In the genomic region with DNA sequence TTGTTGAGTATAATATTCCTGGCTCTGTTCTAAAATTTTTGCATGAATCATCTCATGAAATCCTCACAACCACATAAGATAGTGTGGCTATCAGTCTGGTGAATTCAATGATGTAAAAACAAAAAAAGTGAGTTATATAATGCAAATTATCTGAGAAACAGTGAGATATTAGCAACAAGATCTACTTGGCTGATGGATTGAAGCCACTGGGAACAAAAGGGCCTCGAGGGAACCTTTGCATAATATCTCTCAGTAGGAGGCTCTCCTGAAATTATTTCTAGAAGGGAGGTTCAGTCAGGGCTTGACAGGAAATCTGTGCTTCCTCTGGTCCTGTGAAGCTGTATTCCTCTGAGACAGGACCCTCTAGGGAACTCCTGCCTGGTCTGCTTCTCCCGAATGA, we compare ENCODE assay signal across 20 cellular contexts. TPM values are rescaled to one million over a fixed set of nuclear protein-coding genes. Genes with fewer than 3 reads are reported as not detected.
A peak's percentile ranks its signal among the peaks of the same experiment; 100 is the strongest.
DNase-seq lines count a peak whose midpoint lies in the region; ATAC-seq lines count a peak whose summit lies in the region.
"Had no signal": no experiment of that assay in that cellular context is flagged by ENCODE, and none has a peak within 500 bp of the region (broad histone marks: within the 10 kb centered on the region; RNA-seq: fewer than 3 reads in every experiment).

No MANE protein-coding gene starts in this region.

- no peak for DNase-seq in adipocyte (ENCODE audit: low read depth)
- peak; percentile 19 for DNase-seq in dermis blood vessel endothelial cell
- no peak for DNase-seq in right cardiac atrium
- no peak for DNase-seq in CD1c-positive myeloid dendritic cell (ENCODE audit: extremely low spot score)
- DNase-seq in NCI-H1048 (lab: John Stamatoyannopoulos, UW), result no peak
- no peak for DNase-seq in stimulated activated CD4-positive, alpha-beta T cell treated with anti-CD3 and anti-CD28 coated beads, Interleukin-1b, Interleukin-23, amount 100 ng/mL, for 48 hours
- DNase-seq: AML-193; CD4-positive, CD25-positive, alpha-beta regulatory T cell; COR-L47; GOT3; NCI-H1105; NCI-H2081; NCI-H2171 treated with DMSO at 0.1 percent for 48 hours; NCI-H446 treated with DMSO at 0.1 percent for 48 hours; NCI-H748 treated with DMSO at 0.1 percent for 48 hours; SIG-M5 had no signal

- 30% methylated on average over 2 of the region's 2 CpGs for WGBS in right cardiac atrium

- peaks cover 41% of the 10 kb centered on the region for H3K36me3 ChIP-seq in adipocyte (ENCODE audit: control insufficient read depth, insufficient read depth, low read length, severe bottlenecking)
- H3K36me3 ChIP-seq in subcutaneous abdominal adipose tissue (ENCODE audit: control insufficient read depth in 5 of 5, insufficient read depth in 5 of 5, low read length in 5 of 5), result peaks cover 28 to 39% (median 31%) of the 10 kb centered on the region in 5 donors

- H3K27me3 ChIP-seq in adipocyte (replicated peaks; ENCODE audit: control insufficient read depth, insufficient read depth, low read length) (no peaks in the 10 kb centered on the region), right cardiac atrium (ENCODE audit: control insufficient read depth, insufficient read depth) (no peaks in the 10 kb centered on the region), subcutaneous abdominal adipose tissue (ENCODE audit: control insufficient read depth in 5 of 5, insufficient read depth in 4 of 5, low read length in 5 of 5) (no peaks in the 10 kb centered on the region)

- peak overlapping the region; percentile 46 for H3K27ac ChIP-seq in right cardiac atrium (ENCODE audit: low read length)
- peak overlapping the region; percentile 69 for H3K27ac ChIP-seq in subcutaneous abdominal adipose tissue (ENCODE audit: low read depth, low read length)

- H3K4me3 ChIP-seq in adipocyte (ENCODE audit: low read length), result no peak overlapping the region
- no peak overlapping the region for H3K4me3 ChIP-seq in right cardiac atrium (ENCODE audit: low read length)
- no peak overlapping the region for H3K4me3 ChIP-seq in subcutaneous abdominal adipose tissue (ENCODE audit: low read depth in 1 of 5, low read length in 5 of 5)
- H3K4me3 ChIP-seq: GM12878, K562 had no signal

- peak overlapping the region; percentile 43 for H3K9ac ChIP-seq in adipocyte (ENCODE audit: low read length)
- peak overlapping the region in 2 of 5 donors; percentile 16 to 44 for H3K9ac ChIP-seq in subcutaneous abdominal adipose tissue (ENCODE audit: low read length in 5 of 5)

- intact Hi-C loops in right cardiac atrium (cut with DNase I), result no loop called here

- ATAC-seq in right cardiac atrium, result no peak
- ATAC-seq: GM12878, K562, SK-N-SH treated with all-trans-retinoic acid at 6 μM for 48 hours had no signal

- H3K9me3 ChIP-seq in adipocyte (ENCODE audit: control insufficient read depth, low read length), result no peaks in the 10 kb centered on the region
- no peaks in the 10 kb centered on the region for H3K9me3 ChIP-seq in right cardiac atrium (ENCODE audit: control insufficient read depth, low read length)
- no peaks in the 10 kb centered on the region for H3K9me3 ChIP-seq in subcutaneous abdominal adipose tissue (ENCODE audit: control insufficient read depth in 5 of 5, low read length in 5 of 5)

- H3K4me1 ChIP-seq in adipocyte (ENCODE audit: control insufficient read depth, insufficient read depth, low read length) (peaks cover 26% of the 10 kb centered on the region), right cardiac atrium (ENCODE audit: control insufficient read depth, insufficient read depth, low read length) (peaks cover 2% of the 10 kb centered on the region), subcutaneous abdominal adipose tissue (ENCODE audit: control insufficient read depth in 5 of 5, insufficient read depth in 5 of 5, low read length in 5 of 5) (peaks cover 0 to 17% (median 13%) of the 10 kb centered on the region in 5 donors)

RNA-seq across cellular contexts. Expression of gene NUP54, which starts 30.1 kb away (rescaled TPM):
- total RNA-seq in dermis blood vessel endothelial cell (59.1 and 64.8 TPM in 2 replicates), right cardiac atrium (10 to 100 TPM; 22.9 to 24.9 (median 23.5) TPM)
- polyA plus RNA-seq in right cardiac atrium, result 11.7 TPM

RNA-seq across cellular contexts. Expression of gene SCARB2, which starts 35.3 kb away (rescaled TPM):
- total RNA-seq in dermis blood vessel endothelial cell (194 and 214 TPM in 2 replicates), right cardiac atrium (100 to 1,000 TPM; 102 to 139 (median 105) TPM)
- 78.2 TPM for polyA plus RNA-seq in right cardiac atrium
